ENCODE assay signal across 18 cellular contexts in the genomic region with DNA sequence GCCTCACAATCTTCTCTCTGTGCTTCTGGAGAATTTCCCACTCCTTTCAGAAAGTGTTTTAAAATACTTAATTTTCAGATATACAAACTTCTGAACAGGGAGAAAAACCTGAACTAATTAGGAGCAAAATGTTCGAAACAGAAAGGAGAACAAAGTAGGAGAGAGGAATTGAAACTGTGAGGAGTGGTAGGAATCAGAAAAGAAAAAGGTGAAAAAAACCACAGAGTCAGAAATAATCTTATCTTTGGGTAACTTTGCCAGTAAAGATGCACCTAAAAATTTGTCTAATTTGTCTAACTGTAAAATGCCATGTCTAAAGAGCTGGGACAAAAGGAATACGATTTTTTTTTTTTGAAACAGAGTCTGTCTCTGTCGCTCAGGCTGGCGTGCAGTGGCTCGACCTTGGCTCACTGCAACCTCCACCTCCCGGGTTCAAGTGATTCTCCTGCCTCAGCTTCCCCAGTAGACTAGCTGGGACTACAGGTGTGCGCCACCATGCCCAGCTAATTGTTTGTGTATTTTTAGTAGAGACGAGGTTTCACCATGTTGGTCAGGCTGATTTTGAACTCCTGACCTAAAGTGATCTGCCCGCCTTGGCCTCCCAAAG. TPM values are rescaled to one million over a fixed set of nuclear protein-coding genes. Genes with fewer than 3 reads are reported as not detected.
A peak's percentile ranks its signal among the peaks of the same experiment; 100 is the strongest.
DNase-seq lines count a peak whose midpoint lies in the region; TF ChIP-seq lines count a peak whose summit lies in the region.
"Had no signal": no experiment of that assay in that cellular context is flagged by ENCODE, and none has a peak within 500 bp of the region (broad histone marks: within the 10 kb centered on the region; RNA-seq: fewer than 3 reads in every experiment).

No MANE protein-coding gene starts in this region.

- H3K27ac ChIP-seq in DOHH2 (ENCODE audit: low read depth, low read length) (peak overlapping the region; percentile 74), OCI-LY1 (ENCODE audit: low read depth, low read length, poor library complexity, severe bottlenecking) (peak overlapping the region; percentile 52)
- H3K27ac ChIP-seq: adrenal gland, KMS-11 had no signal

- peaks cover 16% of the 10 kb centered on the region; the same call in 1 of the 2 replicates for H3K9me3 ChIP-seq in DOHH2 (ENCODE audit: control insufficient read depth, insufficient read depth, low read length)
- peaks cover 9% of the 10 kb centered on the region for H3K9me3 ChIP-seq in OCI-LY1 (ENCODE audit: low read length)
- peaks cover 4% of the 10 kb centered on the region; the same call in 1 of the 2 replicates for H3K9me3 ChIP-seq in MG63

- H3K27me3 ChIP-seq in DOHH2 (ENCODE audit: control insufficient read depth, low read length) = no peaks in the 10 kb centered on the region
- no peaks in the 10 kb centered on the region for H3K27me3 ChIP-seq in OCI-LY1 (ENCODE audit: insufficient read depth, low read length)
- no peaks in the 10 kb centered on the region for H3K27me3 ChIP-seq in MG63

- H3K4me2 ChIP-seq in DOHH2 (ENCODE audit: low read length) (peak overlapping the region; percentile 71), OCI-LY1 (ENCODE audit: low read length) (peak overlapping the region; percentile 11; the same call in 1 of the 2 replicates)
- H3K4me2 ChIP-seq: KMS-11 had no signal

- H3K9me2 ChIP-seq in DOHH2 (replicated peaks; ENCODE audit: control insufficient read depth, low read length) (no peaks in the 10 kb centered on the region), OCI-LY1 (ENCODE audit: low read depth, low read length) (no peaks in the 10 kb centered on the region)

- H3K27me3 Mint-ChIP-seq in T-helper 1 cell treated with Interleukin-12 subunit alpha and Interleukin-12 subunit beta and Interleukin-4 antibody, amounts not matched to agents 30 μg/mL and 1 μg/mL, for 36 hours (ENCODE audit: low read depth) = no peaks in the 10 kb centered on the region
- no peaks in the 10 kb centered on the region for H3K27me3 Mint-ChIP-seq in dendritic cell treated with granulocyte-macrophage colony-stimulating factor and Interleukin-4, amounts not matched to agents 40 ng/mL and 50 ng/mL, for 4 days
- no peaks in the 10 kb centered on the region for H3K27me3 Mint-ChIP-seq in osteocyte (ENCODE audit: unreplicated experiment)

- DNase-seq in T-helper 1 cell (no peak), osteocyte (ENCODE audit: extremely low spot score, unreplicated experiment) (no peak), NCI-H345 (lab: John Stamatoyannopoulos, UW) (no peak), MG63 (no peak)
- DNase-seq: adrenal gland, COR-L47, foreskin melanocyte, NCI-H1694, NCI-H510A treated with DMSO at 0.1 percent for 48 hours, T-helper 9 cell had no signal

- H3K36me3 ChIP-seq in DOHH2 (ENCODE audit: control insufficient read depth, low read length) (peaks cover 2% of the 10 kb centered on the region; the same call in 1 of the 2 replicates), OCI-LY1 (ENCODE audit: insufficient read depth, low read length) (peaks cover 14% of the 10 kb centered on the region; the same call in 1 of the 2 replicates), MG63 (no peaks in the 10 kb centered on the region)
- H3K36me3 ChIP-seq: adrenal gland had no signal

- H3K4me1 Mint-ChIP-seq in T-helper 1 cell treated with Interleukin-12 subunit alpha and Interleukin-12 subunit beta and Interleukin-4 antibody, amounts not matched to agents 30 μg/mL and 1 μg/mL, for 36 hours (ENCODE audit: low read depth) = peaks cover 62% of the 10 kb centered on the region
- peaks cover 43% of the 10 kb centered on the region for H3K4me1 Mint-ChIP-seq in dendritic cell treated with granulocyte-macrophage colony-stimulating factor and Interleukin-4, amounts not matched to agents 40 ng/mL and 50 ng/mL, for 4 days (ENCODE audit: low read depth)
- H3K4me1 Mint-ChIP-seq in osteocyte (ENCODE audit: unreplicated experiment) = peaks cover 8% of the 10 kb centered on the region
- H3K4me1 Mint-ChIP-seq: nephron had no signal

- H3K9ac ChIP-seq in OCI-LY1 (ENCODE audit: low read length) = no peak overlapping the region
- H3K9ac ChIP-seq: KMS-11 had no signal

- H3K4me1 ChIP-seq in DOHH2 (ENCODE audit: control insufficient read depth, low read length) (peaks cover 64% of the 10 kb centered on the region), OCI-LY1 (ENCODE audit: insufficient read depth, low read length, severe bottlenecking) (peaks cover 48% of the 10 kb centered on the region)
- H3K4me1 ChIP-seq: adrenal gland had no signal

- TF ChIP-seq CTCF in DOHH2 (IDR thresholded peaks at IDR 0.05; ENCODE audit: low read depth, low read length, poor library complexity, severe bottlenecking) = no peak
- TF ChIP-seq CTCF in OCI-LY1 (IDR thresholded peaks at IDR 0.05; ENCODE audit: low read length) = no peak
- no peak for TF ChIP-seq CTCF in osteocyte (IDR thresholded peaks at IDR 0.05)

- H3F3A ChIP-seq in DOHH2 (ENCODE audit: control insufficient read depth, insufficient read depth) (peaks cover 20% of the 10 kb centered on the region), OCI-LY1 (ENCODE audit: insufficient read depth, low read length) (no peaks in the 10 kb centered on the region)

- no peaks in the 10 kb centered on the region for H4K20me1 ChIP-seq in DOHH2 (ENCODE audit: control insufficient read depth, insufficient read depth, low read depth, low read length)
- H4K20me1 ChIP-seq in OCI-LY1 (ENCODE audit: insufficient read depth, low read length) = no peaks in the 10 kb centered on the region

- H3K4me3 Mint-ChIP-seq in T-helper 1 cell treated with Interleukin-12 subunit alpha and Interleukin-12 subunit beta and Interleukin-4 antibody, amounts not matched to agents 30 μg/mL and 1 μg/mL, for 36 hours = peak overlapping the region; percentile 70
- H3K4me3 Mint-ChIP-seq in dendritic cell treated with granulocyte-macrophage colony-stimulating factor and Interleukin-4, amounts not matched to agents 40 ng/mL and 50 ng/mL, for 4 days = no peak overlapping the region
- H3K4me3 Mint-ChIP-seq in osteocyte (ENCODE audit: unreplicated experiment) = no peak overlapping the region
- H3K4me3 Mint-ChIP-seq: nephron had no signal

- H3K79me2 ChIP-seq in DOHH2 (ENCODE audit: control insufficient read depth, low read length) = peaks cover 11% of the 10 kb centered on the region
- H3K79me2 ChIP-seq in OCI-LY1 (ENCODE audit: insufficient read depth, low read length) = no peaks in the 10 kb centered on the region

- peaks cover 50% of the 10 kb centered on the region for H3K36me3 Mint-ChIP-seq in T-helper 1 cell treated with Interleukin-12 subunit alpha and Interleukin-12 subunit beta and Interleukin-4 antibody, amounts not matched to agents 30 μg/mL and 1 μg/mL, for 36 hours (ENCODE audit: low read depth)
- H3K36me3 Mint-ChIP-seq in dendritic cell treated with granulocyte-macrophage colony-stimulating factor and Interleukin-4, amounts not matched to agents 40 ng/mL and 50 ng/mL, for 4 days (ENCODE audit: low read depth) = peaks cover 10% of the 10 kb centered on the region
- peaks cover 6% of the 10 kb centered on the region for H3K36me3 Mint-ChIP-seq in osteocyte (ENCODE audit: unreplicated experiment)

- no peak overlapping the region for H2AFZ ChIP-seq in OCI-LY1 (ENCODE audit: low read length)

- H3K9me3 Mint-ChIP-seq in T-helper 1 cell treated with Interleukin-12 subunit alpha and Interleukin-12 subunit beta and Interleukin-4 antibody, amounts not matched to agents 30 μg/mL and 1 μg/mL, for 36 hours = peaks cover 21% of the 10 kb centered on the region
- H3K9me3 Mint-ChIP-seq in dendritic cell treated with granulocyte-macrophage colony-stimulating factor and Interleukin-4, amounts not matched to agents 40 ng/mL and 50 ng/mL, for 4 days = peaks cover 19% of the 10 kb centered on the region
- peaks cover 13% of the 10 kb centered on the region for H3K9me3 Mint-ChIP-seq in osteocyte (ENCODE audit: unreplicated experiment)

- intact Hi-C loops in dendritic cell treated with granulocyte-macrophage colony-stimulating factor and Interleukin-4, amounts not matched to agents 40 ng/mL and 50 ng/mL, for 4 days (cut with micrococcal nuclease) = no loop called here

- H3K4me3 ChIP-seq in DOHH2 (ENCODE audit: low read length) = peak overlapping the region; percentile 54
- H3K4me3 ChIP-seq in OCI-LY1 (ENCODE audit: low read depth, low read length, poor library complexity, severe bottlenecking) = no peak overlapping the region
- H3K4me3 ChIP-seq in MG63 = no peak overlapping the region
- H3K4me3 ChIP-seq: adrenal gland had no signal

- H3K27ac Mint-ChIP-seq in T-helper 1 cell treated with Interleukin-12 subunit alpha and Interleukin-12 subunit beta and Interleukin-4 antibody, amounts not matched to agents 30 μg/mL and 1 μg/mL, for 36 hours = peak overlapping the region; percentile 84
- peak overlapping the region; percentile 22 for H3K27ac Mint-ChIP-seq in dendritic cell treated with granulocyte-macrophage colony-stimulating factor and Interleukin-4, amounts not matched to agents 40 ng/mL and 50 ng/mL, for 4 days
- no peak overlapping the region for H3K27ac Mint-ChIP-seq in osteocyte (ENCODE audit: unreplicated experiment)
- H3K27ac Mint-ChIP-seq: nephron had no signal

RNA-seq across cellular contexts. Expression of a gene that starts 4.7 kb away (rescaled TPM):
- total RNA-seq in osteocyte = 4.8 and 6.3 TPM in 2 replicates
- 0.40 and 0.42 TPM in 2 replicates for total RNA-seq in MG63 (2014; rRNA removed; shearing (Covaris generic); ENCODE audit: low replicate concordance)
- total RNA-seq: A172, pulmonary artery endothelial cell had no signal
